19 cellular contexts compared by ENCODE assay signal in genomic region chr2:73059106-73059505, GRCh38.
"Had no signal": no experiment of that assay in that cellular context is flagged by ENCODE, and none has a peak within 500 bp of the region (broad histone marks: within the 10 kb centered on the region; RNA-seq: fewer than 3 reads in every experiment).

No MANE protein-coding gene starts in this region.

- DNase-seq: activated CD4-positive, alpha-beta T cell treated with anti-CD3 and anti-CD28 coated beads, Interleukin-2, amount 10 ng/mL, durations not matched to agents 24 days and 14 days; activated naive CD4-positive, alpha-beta T cell treated with anti-CD3 and anti-CD28 coated beads, Interleukin-2, amount 50 U/mL, for 16 hours; adrenal gland; effector CD4-positive, alpha-beta T cell; foreskin melanocyte; lower lobe of right lung; mucosa of descending colon; natural killer cell; occipital lobe; psoas muscle; sigmoid colon; stimulated activated CD4-positive, alpha-beta T cell treated with anti-CD3 and anti-CD28 coated beads, Interleukin-12 subunit alpha, Interleukin-12 subunit beta, amount 100 ng/mL, for 4 hours; stimulated activated naive CD8-positive, alpha-beta T cell treated with anti-CD3 and anti-CD28 coated beads, Interleukin-15, Interleukin-2, amounts not matched to agents 100 U/mL and 50 U/mL, for 24 hours; T-helper 17 cell had no signal

- H3K27me3 ChIP-seq: adrenal gland, breast epithelium, sigmoid colon had no signal

- H3K4me1 ChIP-seq: breast epithelium, lower lobe of right lung had no signal

- H3K27ac ChIP-seq: adrenal gland, breast epithelium, lower lobe of right lung, psoas muscle, sigmoid colon, thoracic aorta had no signal

- H3K36me3 ChIP-seq: breast epithelium, lower lobe of right lung had no signal

- H3K27ac Mint-ChIP-seq: activated CD4-positive, alpha-beta T cell treated with anti-CD3 and anti-CD28 coated beads, Interleukin-2, amount 10 ng/mL, durations not matched to agents 24 days and 14 days; activated T-helper 2 cell treated with anti-CD3 and anti-CD28 coated beads, Interferon-gamma antibody, Interleukin-2, Interleukin-4, amounts not matched to agents 10 μg/mL and 5 μg/mL and 100 μg/mL, durations not matched to agents 14 hours and 24 hours and 36 hours; natural killer cell; T-helper 17 cell; WTC11 had no signal

- FAIRE-seq: endothelial cell of umbilical vein had no signal

- H3K4me1 Mint-ChIP-seq: T-helper 17 cell had no signal

- H3K9me3 Mint-ChIP-seq: activated CD4-positive, alpha-beta T cell treated with anti-CD3 and anti-CD28 coated beads, Interleukin-2, amount 10 ng/mL, durations not matched to agents 24 days and 14 days had no signal

- H3K9me3 ChIP-seq: psoas muscle had no signal

- ATAC-seq: lower lobe of right lung; mucosa of descending colon; natural killer cell; psoas muscle; stimulated activated naive CD8-positive, alpha-beta T cell treated with anti-CD3 and anti-CD28 coated beads, Interleukin-15, Interleukin-2, amounts not matched to agents 100 U/mL and 50 U/mL, for 24 hours; T-helper 17 cell; WTC11 had no signal

- H3K4me3 Mint-ChIP-seq: activated CD4-positive, alpha-beta T cell treated with anti-CD3 and anti-CD28 coated beads, Interleukin-2, amount 10 ng/mL, durations not matched to agents 24 days and 14 days; natural killer cell; T-helper 17 cell; WTC11 had no signal

- H3K4me3 ChIP-seq: adrenal gland, breast epithelium, lower lobe of right lung, mucosa of descending colon, psoas muscle, sigmoid colon, thoracic aorta had no signal

- H3K27me3 Mint-ChIP-seq: activated CD4-positive, alpha-beta T cell treated with anti-CD3 and anti-CD28 coated beads, Interleukin-2, amount 10 ng/mL, durations not matched to agents 24 days and 14 days; T-helper 17 cell had no signal
